8 cellular contexts compared by ENCODE assay signal in the genomic region with DNA sequence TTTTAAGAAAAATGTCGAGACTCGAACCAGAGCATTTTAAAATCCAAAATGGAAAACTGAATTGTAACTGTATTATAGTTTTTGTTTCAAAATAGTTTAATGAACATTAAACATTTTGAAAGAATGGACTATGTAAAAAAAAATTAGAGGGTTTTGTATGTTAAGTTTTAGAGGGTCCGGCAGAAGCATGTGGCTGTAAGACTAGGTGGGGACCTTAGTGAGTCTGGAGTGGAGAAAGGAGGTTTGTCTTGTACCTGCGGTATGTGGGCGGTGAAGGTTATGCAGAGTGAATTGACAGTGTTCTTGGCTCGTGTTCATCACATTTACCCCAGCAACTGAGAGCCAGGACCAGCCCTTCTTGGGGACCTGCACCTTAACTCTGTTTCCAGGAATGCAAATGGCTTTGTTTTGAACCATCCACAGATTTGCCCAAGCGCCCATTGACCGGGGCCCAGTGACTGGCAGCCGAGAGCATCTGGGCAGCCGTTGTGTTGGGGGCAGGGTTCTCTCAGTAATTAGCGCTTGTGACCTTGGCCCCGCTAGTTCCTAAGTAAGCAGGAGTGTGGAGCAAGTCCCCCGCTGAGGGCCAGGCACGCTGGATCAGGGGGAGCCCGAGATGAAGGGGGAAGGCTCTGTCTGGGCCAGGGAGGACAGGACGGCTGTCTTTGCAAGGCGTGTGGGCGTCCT. TPM values are rescaled to one million over a fixed set of nuclear protein-coding genes. Genes with fewer than 3 reads are reported as not detected.
A peak's percentile ranks its signal among the peaks of the same experiment; 100 is the strongest.
DNase-seq lines count a peak whose midpoint lies in the region; ATAC-seq and TF ChIP-seq lines count a peak whose summit lies in the region.

No MANE protein-coding gene starts in this region.

- peak overlapping the region; percentile 98 for H3K4me3 Mint-ChIP-seq in T-helper 1 cell treated with Interleukin-12 subunit alpha and Interleukin-12 subunit beta and Interleukin-4 antibody, amounts not matched to agents 30 μg/mL and 1 μg/mL, for 36 hours

- no peak for TF ChIP-seq CTCF in WI38 (IDR thresholded peaks at IDR 0.05; ENCODE audit: low read depth, low read length)

- H3K4me1 Mint-ChIP-seq in T-helper 1 cell treated with Interleukin-12 subunit alpha and Interleukin-12 subunit beta and Interleukin-4 antibody, amounts not matched to agents 30 μg/mL and 1 μg/mL, for 36 hours (ENCODE audit: low read depth), result peaks cover 30% of the 10 kb centered on the region

- H3K27me3 ChIP-seq in esophagus (ENCODE audit: control insufficient read depth in 1 of 2, insufficient read depth in 2 of 2, low read length in 2 of 2) (no peaks in the 10 kb centered on the region), neuron (ENCODE audit: insufficient read depth, low read length) (no peaks in the 10 kb centered on the region)

- H3K9me3 Mint-ChIP-seq in T-helper 1 cell treated with Interleukin-12 subunit alpha and Interleukin-12 subunit beta and Interleukin-4 antibody, amounts not matched to agents 30 μg/mL and 1 μg/mL, for 36 hours, result peaks cover 10% of the 10 kb centered on the region

- H3K9me3 ChIP-seq in esophagus (ENCODE audit: control insufficient read depth in 2 of 2, insufficient read depth in 1 of 2, low read depth in 1 of 2, low read length in 1 of 2) (no peaks in the 10 kb centered on the region), neuron (ENCODE audit: low read length) (peaks cover 3% of the 10 kb centered on the region)

- WGBS in esophagus, 2 donors, result 71 to 83% methylated on average over 18 of the region's 18 CpGs

- H3K36me3 ChIP-seq in esophagus (ENCODE audit: control insufficient read depth in 2 of 2, insufficient read depth in 2 of 2, low read length in 1 of 2), result peaks cover 3 to 5% of the 10 kb centered on the region in 2 donors
- H3K36me3 ChIP-seq in neuron (ENCODE audit: insufficient read depth, low read length), result peaks cover 6% of the 10 kb centered on the region

- no peaks in the 10 kb centered on the region for H3K27me3 Mint-ChIP-seq in T-helper 1 cell treated with Interleukin-12 subunit alpha and Interleukin-12 subunit beta and Interleukin-4 antibody, amounts not matched to agents 30 μg/mL and 1 μg/mL, for 36 hours (ENCODE audit: low read depth)

- peaks cover 0 to 3% of the 10 kb centered on the region in 2 donors for H3K4me1 ChIP-seq in esophagus (ENCODE audit: control insufficient read depth in 2 of 2, insufficient read depth in 2 of 2, low read length in 1 of 2)
- peaks cover 23% of the 10 kb centered on the region for H3K4me1 ChIP-seq in neuron (ENCODE audit: insufficient read depth, low read length)

- ATAC-seq in GM19463 (IDR thresholded peaks at IDR 0.05; ENCODE audit: unreplicated experiment), result no peak

- peak overlapping the region; percentile 99 for H3K27ac Mint-ChIP-seq in T-helper 1 cell treated with Interleukin-12 subunit alpha and Interleukin-12 subunit beta and Interleukin-4 antibody, amounts not matched to agents 30 μg/mL and 1 μg/mL, for 36 hours

- DNase-seq in T-helper 1 cell, result no peak
- no peak for DNase-seq in ecto neural progenitor cell (ENCODE audit: low spot score)
- DNase-seq in SIG-M5 (lab: John Stamatoyannopoulos, UW), result no peak

- peak overlapping the region; percentile 80 to 100 for H3K27ac ChIP-seq in esophagus (ENCODE audit: low read depth in 2 of 2, low read length in 1 of 2)

- H3K4me3 ChIP-seq in WI38 (ENCODE audit: low read depth, low read length), result peak overlapping the region; percentile 65
- H3K4me3 ChIP-seq in esophagus (ENCODE audit: low read depth in 1 of 2, low read length in 2 of 2), result peak overlapping the region in 1 of 2 donors; percentile 76
- H3K4me3 ChIP-seq in neuron (ENCODE audit: low read length), result peak overlapping the region; percentile 64

- peaks cover 39% of the 10 kb centered on the region for H3K36me3 Mint-ChIP-seq in T-helper 1 cell treated with Interleukin-12 subunit alpha and Interleukin-12 subunit beta and Interleukin-4 antibody, amounts not matched to agents 30 μg/mL and 1 μg/mL, for 36 hours (ENCODE audit: low read depth)

- H2AFZ ChIP-seq in neuron (ENCODE audit: low read depth, low read length), result no peak overlapping the region

RNA-seq across cellular contexts. Expression of gene KLF6, which starts 1.4 kb away (rescaled TPM):
- 10 to 100 TPM; 41.6 to 44.7 TPM for polyA plus RNA-seq in esophagus
